8 cellular contexts compared by ENCODE assay signal in the genomic region with DNA sequence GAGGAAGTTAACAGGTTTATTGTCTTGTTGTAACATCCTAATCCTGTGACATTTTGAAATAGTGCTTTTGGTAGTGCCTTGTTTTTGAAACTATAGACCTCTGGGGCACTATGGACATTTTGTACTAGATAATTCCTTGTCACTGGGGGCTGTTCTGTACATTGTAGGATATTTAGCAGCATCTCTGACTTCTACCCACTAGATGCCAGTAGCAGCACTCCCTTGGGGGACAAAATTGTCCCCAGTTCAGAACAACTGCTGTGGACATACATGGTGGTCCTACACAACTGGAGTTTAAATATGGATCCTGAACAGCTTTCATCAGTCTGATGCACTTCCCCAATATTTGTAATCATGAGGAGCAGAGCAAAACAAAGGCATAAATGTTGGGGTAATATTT.
A peak's percentile ranks its signal among the peaks of the same experiment; 100 is the strongest.
DNase-seq lines count a peak whose midpoint lies in the region; FAIRE-seq lines count a peak whose summit lies in the region.

No MANE protein-coding gene starts in this region.

- peak; percentile 91 for FAIRE-seq in TTC549 (lab: Jason Lieb, UNC)

- DNase-seq in ACHN, result peak; percentile 36
- DNase-seq in HCEC 1CT, result peak; percentile 22
- DNase-seq in iris pigment epithelial cell (ENCODE audit: low read depth), result peak; percentile 50
- DNase-seq in NCI-H2171 (lab: John Stamatoyannopoulos, UW), result no peak
- no peak for DNase-seq in SW480 (ENCODE audit: low spot score)
- DNase-seq in activated CD4-positive, alpha-beta T cell treated with anti-CD3 and anti-CD28 coated beads, Interleukin-2, amount 50 U/mL, for 4 hours, result no peak
- no peak for DNase-seq in stimulated activated naive CD4-positive, alpha-beta T cell treated with Interleukin-2 at 50 U/mL for 16 hours (lab: John Stamatoyannopoulos, UW)

- in situ Hi-C loops in ACHN (cut with HindIII; ENCODE audit: low pct_ligation_motif_present, low pct_unique_long_range_greater_than_20kb, low sequenced_read_pairs), result no loop called here

Comparison
In these comparisons a context has a peak if more than half of its experiments do, and no peak if none do; other contexts are left out.
1. DNase-seq: peak in ACHN (single experiment), HCEC 1CT (single experiment) and iris pigment epithelial cell (single experiment); none in NCI-H2171 (single experiment), SW480 (single experiment), activated CD4-positive, alpha-beta T cell treated with anti-CD3 and anti-CD28 coated beads, Interleukin-2, amount 50 U/mL, for 4 hours (0 of 2) and stimulated activated naive CD4-positive, alpha-beta T cell treated with Interleukin-2 at 50 U/mL for 16 hours (single experiment).